ENCODE assay signal across 8 cellular contexts in the genomic region with DNA sequence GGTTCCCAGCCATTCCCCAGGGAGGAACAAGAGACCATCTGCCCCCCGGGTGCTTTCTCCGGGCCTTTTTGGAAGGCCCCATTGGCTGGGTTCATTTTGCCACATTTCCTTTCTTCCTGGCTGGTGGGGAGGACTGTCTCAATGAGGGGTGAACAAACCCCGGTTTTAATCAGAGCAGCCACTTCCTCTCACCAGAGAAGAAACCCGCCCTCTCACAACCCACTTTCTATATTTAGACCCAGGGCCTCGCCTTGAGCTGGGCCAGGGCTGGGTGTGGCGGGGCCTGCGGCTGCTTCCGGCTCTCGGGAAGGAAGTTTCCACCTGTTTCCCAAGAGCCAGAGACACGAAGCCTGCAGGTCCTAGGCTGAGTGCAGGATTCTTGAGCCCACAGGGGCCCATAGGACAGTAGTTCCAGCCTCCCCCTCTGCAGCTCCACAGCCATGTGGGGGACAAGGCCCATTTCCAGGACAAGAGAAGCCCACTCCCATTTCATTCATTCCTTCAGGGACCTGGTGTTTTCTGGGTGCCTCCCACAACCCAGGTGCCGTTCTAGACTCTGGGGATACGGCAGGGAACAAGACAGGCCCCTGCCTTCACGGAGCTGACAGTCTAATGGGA. TPM values are rescaled to one million over a fixed set of nuclear protein-coding genes. Genes with fewer than 3 reads are reported as not detected.
A peak's percentile ranks its signal among the peaks of the same experiment; 100 is the strongest.
DNase-seq lines count a peak whose midpoint lies in the region; ATAC-seq, FAIRE-seq and TF ChIP-seq lines count a peak whose summit lies in the region.

No MANE protein-coding gene starts in this region.

- H2AFZ ChIP-seq in Karpas-422 (ENCODE audit: low read length) = peak overlapping the region; percentile 22

- H3K27me3 ChIP-seq in Karpas-422 (ENCODE audit: low read length) = no peaks in the 10 kb centered on the region

- H3K4me1 ChIP-seq in Karpas-422 (ENCODE audit: low read length) = peaks cover 59% of the 10 kb centered on the region

- no peak for FAIRE-seq in RCC 7860 (lab: Jason Lieb, UNC)

- H3K9me2 ChIP-seq in Karpas-422 (replicated peaks; ENCODE audit: insufficient read depth, low read length) = no peaks in the 10 kb centered on the region

- no peak for TF ChIP-seq CTCF in GM10266 (IDR thresholded peaks at IDR 0.05; ENCODE audit: control insufficient read depth, insufficient read depth, low read depth, missing control alignments)

- no peaks in the 10 kb centered on the region for H3K9me3 ChIP-seq in Karpas-422 (ENCODE audit: low read length)

- H4K20me1 ChIP-seq in Karpas-422 (ENCODE audit: insufficient read depth, low read depth, low read length) = no peaks in the 10 kb centered on the region

- DNase-seq in GM10266 (ENCODE audit: extremely low spot score) (peak; percentile 94), Karpas-422 (peak; percentile 90), Right ventricle myocardium superior (peak; percentile 81), NCI-H69 (lab: John Stamatoyannopoulos, UW) (no peak), RCC 7860 (ENCODE audit: low spot score) (no peak)
- peak; percentile 47 for DNase-seq in activated CD4-positive, alpha-beta T cell treated with anti-CD3 and anti-CD28 coated beads, Interleukin-2, amount 50 U/mL, for 1 hour
- DNase-seq in stimulated activated CD8-positive, alpha-beta memory T cell treated with anti-CD3 and anti-CD28 coated beads, Interleukin-15, amount 100 ng/mL, for 48 hours (ENCODE audit: low read depth in 2 of 2) = peak; percentile 63 to 67

- peak overlapping the region; percentile 72 for H3K27ac ChIP-seq in Karpas-422 (ENCODE audit: low read length)

- ATAC-seq in GM21825 (IDR thresholded peaks at IDR 0.05; ENCODE audit: unreplicated experiment) (peak; percentile 86), Right ventricle myocardium superior (ENCODE audit: poor library complexity) (peak; percentile 79)

- H3K79me2 ChIP-seq in Karpas-422 (ENCODE audit: low read length) = no peaks in the 10 kb centered on the region

- H3K36me3 ChIP-seq in Karpas-422 (ENCODE audit: insufficient read depth, low read length) = no peaks in the 10 kb centered on the region

- H3K4me3 ChIP-seq in Karpas-422 (ENCODE audit: low read length) = peak overlapping the region; percentile 26; the same call in 1 of the 2 replicates

- intact Hi-C loops in Right ventricle myocardium superior (cut with DNase I) = no loop called here

- H3K4me2 ChIP-seq in Karpas-422 (ENCODE audit: low read depth, low read length, poor library complexity, severe bottlenecking) = peak overlapping the region; percentile 33

- H3K9ac ChIP-seq in Karpas-422 (ENCODE audit: low read length) = peak overlapping the region; percentile 60

RNA-seq across cellular contexts. Expression of a gene that starts 41.8 kb away (rescaled TPM):
- 261 and 436 TPM in 2 replicates for total RNA-seq in Karpas-422 (2014; rRNA removed; shearing (Covaris generic); ENCODE audit: low replicate concordance)
- 91.5 TPM for total RNA-seq in Right ventricle myocardium superior

Comparison
In these comparisons a context has a peak if more than half of its experiments do, and no peak if none do; other contexts are left out.
1. DNase-seq: peak in GM10266 (single experiment), Karpas-422 (single experiment), activated CD4-positive, alpha-beta T cell treated with anti-CD3 and anti-CD28 coated beads, Interleukin-2, amount 50 U/mL, for 1 hour (single experiment), Right ventricle myocardium superior (single experiment) and stimulated activated CD8-positive, alpha-beta memory T cell treated with anti-CD3 and anti-CD28 coated beads, Interleukin-15, amount 100 ng/mL, for 48 hours (2 of 2); none in NCI-H69 (single experiment) and RCC 7860 (single experiment).